Comparison of ENCODE assay signal across 10 cellular contexts in genomic region chr1:219665089-219665488, GRCh38. TPM values are rescaled to one million over a fixed set of nuclear protein-coding genes. Genes with fewer than 3 reads are reported as not detected.
"Had no signal": no experiment of that assay in that cellular context is flagged by ENCODE, and none has a peak within 500 bp of the region (broad histone marks: within the 10 kb centered on the region; RNA-seq: fewer than 3 reads in every experiment).

No MANE protein-coding gene starts in this region.

- H3K27ac ChIP-seq: HL-60, KMS-11 had no signal

- FAIRE-seq: H1, H54 had no signal

- H3K4me3 ChIP-seq: GM23338 had no signal

- DNase-seq: H9, HCEC 1CT, IMR-90, KBM-7 had no signal

- H3K9me3 Mint-ChIP-seq: GM23338, H9 had no signal

- H3K4me2 ChIP-seq: GM23338, KMS-11 had no signal

- H3K27ac Mint-ChIP-seq: GM23338, H9 had no signal

- ATAC-seq: GM23338 had no signal

- H2AFZ ChIP-seq: GM23338 had no signal

- H3K9ac ChIP-seq: KMS-11 had no signal

- H3K4me3 Mint-ChIP-seq: GM23338, H9 had no signal

RNA-seq across cellular contexts. Expression of gene ZC3H11B, which starts 52.2 kb away (rescaled TPM):
- total RNA-seq: H1, H9, HT1080 had no signal
- polyA plus RNA-seq: GM23338 had no signal
